In genomic region chr1:42740756-42741580, GRCh38 we compare ENCODE assay signal across 1 cellular context.
TF ChIP-seq lines count a peak whose summit lies in the region.

No MANE protein-coding gene starts in this region.

TF ChIP-seq in HepG2, 621 proteins besides CTCF, POLR2A, EP300 and RAD21 (continued from another document and continues in another):
- no peak for TF ChIP-seq ZNF75D (CRISPR knock-in tag; IDR thresholded peaks at IDR 0.05; ENCODE audit: borderline replicate concordance)
- no peak for TF ChIP-seq XRCC5 (optimal IDR thresholded peaks at IDR 0.05; ENCODE audit: low read length)
- peak; percentile 58; the same call in 1 of the 2 replicates for TF ChIP-seq HIC2 (CRISPR knock-in tag; IDR thresholded peaks at IDR 0.05; ENCODE audit: low read depth)
- no peak for TF ChIP-seq RXRA (CRISPR knock-in tag; IDR thresholded peaks at IDR 0.05)
- no peak for TF ChIP-seq NFIB (CRISPR knock-in tag; IDR thresholded peaks at IDR 0.05; ENCODE audit: borderline replicate concordance)
- TF ChIP-seq ZNF580 (CRISPR knock-in tag; IDR thresholded peaks at IDR 0.05; ENCODE audit: borderline replicate concordance, low read depth), result no peak
- TF ChIP-seq, protein P1, sequence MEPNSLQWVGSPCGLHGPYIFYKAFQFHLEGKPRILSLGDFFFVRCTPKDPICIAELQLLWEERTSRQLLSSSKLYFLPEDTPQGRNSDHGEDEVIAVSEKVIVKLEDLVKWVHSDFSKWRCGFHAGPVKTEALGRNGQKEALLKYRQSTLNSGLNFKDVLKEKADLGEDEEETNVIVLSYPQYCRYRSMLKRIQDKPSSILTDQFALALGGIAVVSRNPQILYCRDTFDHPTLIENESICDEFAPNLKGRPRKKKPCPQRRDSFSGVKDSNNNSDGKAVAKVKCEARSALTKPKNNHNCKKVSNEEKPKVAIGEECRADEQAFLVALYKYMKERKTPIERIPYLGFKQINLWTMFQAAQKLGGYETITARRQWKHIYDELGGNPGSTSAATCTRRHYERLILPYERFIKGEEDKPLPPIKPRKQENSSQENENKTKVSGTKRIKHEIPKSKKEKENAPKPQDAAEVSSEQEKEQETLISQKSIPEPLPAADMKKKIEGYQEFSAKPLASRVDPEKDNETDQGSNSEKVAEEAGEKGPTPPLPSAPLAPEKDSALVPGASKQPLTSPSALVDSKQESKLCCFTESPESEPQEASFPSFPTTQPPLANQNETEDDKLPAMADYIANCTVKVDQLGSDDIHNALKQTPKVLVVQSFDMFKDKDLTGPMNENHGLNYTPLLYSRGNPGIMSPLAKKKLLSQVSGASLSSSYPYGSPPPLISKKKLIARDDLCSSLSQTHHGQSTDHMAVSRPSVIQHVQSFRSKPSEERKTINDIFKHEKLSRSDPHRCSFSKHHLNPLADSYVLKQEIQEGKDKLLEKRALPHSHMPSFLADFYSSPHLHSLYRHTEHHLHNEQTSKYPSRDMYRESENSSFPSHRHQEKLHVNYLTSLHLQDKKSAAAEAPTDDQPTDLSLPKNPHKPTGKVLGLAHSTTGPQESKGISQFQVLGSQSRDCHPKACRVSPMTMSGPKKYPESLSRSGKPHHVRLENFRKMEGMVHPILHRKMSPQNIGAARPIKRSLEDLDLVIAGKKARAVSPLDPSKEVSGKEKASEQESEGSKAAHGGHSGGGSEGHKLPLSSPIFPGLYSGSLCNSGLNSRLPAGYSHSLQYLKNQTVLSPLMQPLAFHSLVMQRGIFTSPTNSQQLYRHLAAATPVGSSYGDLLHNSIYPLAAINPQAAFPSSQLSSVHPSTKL (CRISPR knock-in tag; IDR thresholded peaks at IDR 0.05), result no peak
- TF ChIP-seq E2F1 (CRISPR knock-in tag; IDR thresholded peaks at IDR 0.05), result no peak
- TF ChIP-seq, protein P2, sequence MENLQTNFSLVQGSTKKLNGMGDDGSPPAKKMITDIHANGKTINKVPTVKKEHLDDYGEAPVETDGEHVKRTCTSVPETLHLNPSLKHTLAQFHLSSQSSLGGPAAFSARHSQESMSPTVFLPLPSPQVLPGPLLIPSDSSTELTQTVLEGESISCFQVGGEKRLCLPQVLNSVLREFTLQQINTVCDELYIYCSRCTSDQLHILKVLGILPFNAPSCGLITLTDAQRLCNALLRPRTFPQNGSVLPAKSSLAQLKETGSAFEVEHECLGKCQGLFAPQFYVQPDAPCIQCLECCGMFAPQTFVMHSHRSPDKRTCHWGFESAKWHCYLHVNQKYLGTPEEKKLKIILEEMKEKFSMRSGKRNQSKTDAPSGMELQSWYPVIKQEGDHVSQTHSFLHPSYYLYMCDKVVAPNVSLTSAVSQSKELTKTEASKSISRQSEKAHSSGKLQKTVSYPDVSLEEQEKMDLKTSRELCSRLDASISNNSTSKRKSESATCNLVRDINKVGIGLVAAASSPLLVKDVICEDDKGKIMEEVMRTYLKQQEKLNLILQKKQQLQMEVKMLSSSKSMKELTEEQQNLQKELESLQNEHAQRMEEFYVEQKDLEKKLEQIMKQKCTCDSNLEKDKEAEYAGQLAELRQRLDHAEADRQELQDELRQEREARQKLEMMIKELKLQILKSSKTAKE (CRISPR knock-in tag; IDR thresholded peaks at IDR 0.05; ENCODE audit: borderline replicate concordance), result no peak
- TF ChIP-seq, protein P3, sequence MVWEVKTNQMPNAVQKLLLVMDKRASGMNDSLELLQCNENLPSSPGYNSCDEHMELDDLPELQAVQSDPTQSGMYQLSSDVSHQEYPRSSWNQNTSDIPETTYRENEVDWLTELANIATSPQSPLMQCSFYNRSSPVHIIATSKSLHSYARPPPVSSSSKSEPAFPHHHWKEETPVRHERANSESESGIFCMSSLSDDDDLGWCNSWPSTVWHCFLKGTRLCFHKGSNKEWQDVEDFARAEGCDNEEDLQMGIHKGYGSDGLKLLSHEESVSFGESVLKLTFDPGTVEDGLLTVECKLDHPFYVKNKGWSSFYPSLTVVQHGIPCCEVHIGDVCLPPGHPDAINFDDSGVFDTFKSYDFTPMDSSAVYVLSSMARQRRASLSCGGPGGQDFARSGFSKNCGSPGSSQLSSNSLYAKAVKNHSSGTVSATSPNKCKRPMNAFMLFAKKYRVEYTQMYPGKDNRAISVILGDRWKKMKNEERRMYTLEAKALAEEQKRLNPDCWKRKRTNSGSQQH (CRISPR knock-in tag; IDR thresholded peaks at IDR 0.05; ENCODE audit: low read depth), result no peak
- TF ChIP-seq CHCHD3 (CRISPR knock-in tag; IDR thresholded peaks at IDR 0.05), result 0 out of 2 replicates have a peak, but pooled peaks have one; percentile 19
- no peak for TF ChIP-seq ZNF629 (CRISPR knock-in tag; conservative IDR thresholded peaks at IDR 0.05)
- TF ChIP-seq ZNF710 (CRISPR knock-in tag; IDR thresholded peaks at IDR 0.05; ENCODE audit: borderline replicate concordance), result no peak
- TF ChIP-seq ZNF660 (CRISPR knock-in tag; IDR thresholded peaks at IDR 0.05; ENCODE audit: borderline replicate concordance, low read depth), result no peak
- TF ChIP-seq ZNF329 (CRISPR knock-in tag; IDR thresholded peaks at IDR 0.05; ENCODE audit: low read depth), result no peak
- no peak for TF ChIP-seq DPF2 (CRISPR knock-in tag; IDR thresholded peaks at IDR 0.05; ENCODE audit: borderline replicate concordance, low read depth)
- no peak for TF ChIP-seq AHR (CRISPR knock-in tag; IDR thresholded peaks at IDR 0.05)
- no peak for TF ChIP-seq ZNF138 (CRISPR knock-in tag; IDR thresholded peaks at IDR 0.05; ENCODE audit: low read depth)
- TF ChIP-seq AGO1 (IDR thresholded peaks at IDR 0.05; ENCODE audit: low read depth, low read length, poor library complexity, severe bottlenecking), result no peak
- no peak for TF ChIP-seq STAT5B (CRISPR knock-in tag; IDR thresholded peaks at IDR 0.05)
- no peak for TF ChIP-seq PCBP2 (optimal IDR thresholded peaks at IDR 0.05; ENCODE audit: low read depth, low read length, poor library complexity, severe bottlenecking)
- TF ChIP-seq, protein P4, sequence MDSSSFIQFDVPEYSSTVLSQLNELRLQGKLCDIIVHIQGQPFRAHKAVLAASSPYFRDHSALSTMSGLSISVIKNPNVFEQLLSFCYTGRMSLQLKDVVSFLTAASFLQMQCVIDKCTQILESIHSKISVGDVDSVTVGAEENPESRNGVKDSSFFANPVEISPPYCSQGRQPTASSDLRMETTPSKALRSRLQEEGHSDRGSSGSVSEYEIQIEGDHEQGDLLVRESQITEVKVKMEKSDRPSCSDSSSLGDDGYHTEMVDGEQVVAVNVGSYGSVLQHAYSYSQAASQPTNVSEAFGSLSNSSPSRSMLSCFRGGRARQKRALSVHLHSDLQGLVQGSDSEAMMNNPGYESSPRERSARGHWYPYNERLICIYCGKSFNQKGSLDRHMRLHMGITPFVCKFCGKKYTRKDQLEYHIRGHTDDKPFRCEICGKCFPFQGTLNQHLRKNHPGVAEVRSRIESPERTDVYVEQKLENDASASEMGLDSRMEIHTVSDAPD (CRISPR knock-in tag; IDR thresholded peaks at IDR 0.05), result 0 out of 2 replicates have a peak, but pooled peaks have one; percentile 1
- no peak for TF ChIP-seq MXI1 (IDR thresholded peaks at IDR 0.05; ENCODE audit: borderline replicate concordance, low read depth, low read length)
- no peak for TF ChIP-seq ZFP41 (CRISPR knock-in tag; IDR thresholded peaks at IDR 0.05; ENCODE audit: borderline replicate concordance)
- TF ChIP-seq ELF1 (CRISPR knock-in tag; IDR thresholded peaks at IDR 0.05), result no peak
- no peak for TF ChIP-seq GATAD1 (CRISPR knock-in tag; IDR thresholded peaks at IDR 0.05)
- TF ChIP-seq ZNF850 (CRISPR knock-in tag; conservative IDR thresholded peaks at IDR 0.05), result no peak
- TF ChIP-seq ZNF598 (CRISPR knock-in tag; IDR thresholded peaks at IDR 0.05; ENCODE audit: borderline replicate concordance), result no peak
- no peak for TF ChIP-seq E2F2 (CRISPR knock-in tag; IDR thresholded peaks at IDR 0.05; ENCODE audit: borderline replicate concordance)
- TF ChIP-seq FOSL1 (CRISPR knock-in tag; IDR thresholded peaks at IDR 0.05; ENCODE audit: borderline replicate concordance), result no peak
- TF ChIP-seq ZFX (CRISPR knock-in tag; IDR thresholded peaks at IDR 0.05; ENCODE audit: low read depth), result peak; percentile 34
- TF ChIP-seq, protein P5, sequence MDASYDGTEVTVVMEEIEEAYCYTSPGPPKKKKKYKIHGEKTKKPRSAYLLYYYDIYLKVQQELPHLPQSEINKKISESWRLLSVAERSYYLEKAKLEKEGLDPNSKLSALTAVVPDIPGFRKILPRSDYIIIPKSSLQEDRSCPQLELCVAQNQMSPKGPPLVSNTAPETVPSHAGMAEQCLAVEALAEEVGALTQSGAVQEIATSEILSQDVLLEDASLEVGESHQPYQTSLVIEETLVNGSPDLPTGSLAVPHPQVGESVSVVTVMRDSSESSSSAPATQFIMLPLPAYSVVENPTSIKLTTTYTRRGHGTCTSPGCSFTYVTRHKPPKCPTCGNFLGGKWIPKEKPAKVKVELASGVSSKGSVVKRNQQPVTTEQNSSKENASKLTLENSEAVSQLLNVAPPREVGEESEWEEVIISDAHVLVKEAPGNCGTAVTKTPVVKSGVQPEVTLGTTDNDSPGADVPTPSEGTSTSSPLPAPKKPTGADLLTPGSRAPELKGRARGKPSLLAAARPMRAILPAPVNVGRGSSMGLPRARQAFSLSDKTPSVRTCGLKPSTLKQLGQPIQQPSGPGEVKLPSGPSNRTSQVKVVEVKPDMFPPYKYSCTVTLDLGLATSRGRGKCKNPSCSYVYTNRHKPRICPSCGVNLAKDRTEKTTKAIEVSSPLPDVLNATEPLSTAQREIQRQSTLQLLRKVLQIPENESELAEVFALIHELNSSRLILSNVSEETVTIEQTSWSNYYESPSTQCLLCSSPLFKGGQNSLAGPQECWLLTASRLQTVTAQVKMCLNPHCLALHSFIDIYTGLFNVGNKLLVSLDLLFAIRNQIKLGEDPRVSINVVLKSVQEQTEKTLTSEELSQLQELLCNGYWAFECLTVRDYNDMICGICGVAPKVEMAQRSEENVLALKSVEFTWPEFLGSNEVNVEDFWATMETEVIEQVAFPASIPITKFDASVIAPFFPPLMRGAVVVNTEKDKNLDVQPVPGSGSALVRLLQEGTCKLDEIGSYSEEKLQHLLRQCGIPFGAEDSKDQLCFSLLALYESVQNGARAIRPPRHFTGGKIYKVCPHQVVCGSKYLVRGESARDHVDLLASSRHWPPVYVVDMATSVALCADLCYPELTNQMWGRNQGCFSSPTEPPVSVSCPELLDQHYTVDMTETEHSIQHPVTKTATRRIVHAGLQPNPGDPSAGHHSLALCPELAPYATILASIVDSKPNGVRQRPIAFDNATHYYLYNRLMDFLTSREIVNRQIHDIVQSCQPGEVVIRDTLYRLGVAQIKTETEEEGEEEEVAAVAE (CRISPR knock-in tag; IDR thresholded peaks at IDR 0.05; ENCODE audit: borderline replicate concordance), result no peak
